Comparison of ENCODE assay signal across 31 cellular contexts in the genomic region with DNA sequence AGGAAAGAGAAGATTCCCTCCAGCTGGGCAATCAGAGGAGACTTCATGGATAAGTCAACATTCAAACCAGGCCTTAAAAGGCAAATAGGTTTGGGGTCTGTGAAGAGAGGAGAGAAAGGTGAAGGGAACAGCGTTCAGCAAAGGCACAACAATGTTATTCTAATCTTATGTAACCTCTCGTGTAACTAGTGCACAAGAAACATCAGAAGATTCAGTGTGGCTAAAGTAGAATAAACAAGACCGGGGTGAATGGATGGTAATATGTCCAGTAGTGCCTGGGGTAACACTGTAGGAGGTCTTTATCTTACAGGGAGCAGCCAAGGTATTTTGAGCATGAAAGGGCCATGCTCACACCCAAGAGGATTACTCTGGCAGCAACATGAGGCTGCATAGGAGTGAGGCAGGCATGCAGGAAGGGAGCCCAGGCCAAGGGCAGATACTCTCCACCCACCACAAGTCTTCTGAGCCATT. TPM values are rescaled to one million over a fixed set of nuclear protein-coding genes. Genes with fewer than 3 reads are reported as not detected.
DNase-seq lines count a peak whose midpoint lies in the region; ATAC-seq, FAIRE-seq and TF ChIP-seq lines count a peak whose summit lies in the region.
"Had no signal": no experiment of that assay in that cellular context is flagged by ENCODE, and none has a peak within 500 bp of the region (broad histone marks: within the 10 kb centered on the region; RNA-seq: fewer than 3 reads in every experiment).

No MANE protein-coding gene starts in this region.

- DNase-seq in GM12865 (ENCODE audit: low read depth) (peak; percentile 18), NCI-H226 (peak; percentile 62), H1 (ENCODE audit: low read depth in 1 of 2, low spot score in 2 of 2) (no peak), neuronal stem cell (ENCODE audit: low spot score) (no peak), retina (no peak), DMS114 treated with DMSO at 0.1 percent for 48 hours (lab: John Stamatoyannopoulos, UW; ENCODE audit: unreplicated experiment) (no peak)
- DNase-seq in activated CD8-positive, alpha-beta T cell treated with anti-CD3 and anti-CD28 coated beads for 36 hours: no peak
- DNase-seq: ACHN; activated CD4-positive, alpha-beta T cell treated with anti-CD3 and anti-CD28 coated beads, Interleukin-2, amount 50 U/mL, for 48 hours; activated effector memory CD4-positive, alpha-beta T cell treated with anti-CD3 and anti-CD28 coated beads, Interleukin-2, amount 50 U/mL, for 16 hours; activated naive CD8-positive, alpha-beta T cell treated with anti-CD3 and anti-CD28 coated beads, Interleukin-2, amount 50 U/mL, for 24 hours; Calu3; colonic mucosa; esophagus squamous epithelium; KBM-7; mesendoderm; NCI-H187; NCI-H2227 treated with DMSO at 0.1 percent for 48 hours; right lobe of liver; SK-N-SH; stimulated activated CD4-positive, alpha-beta T cell treated with anti-CD3 and anti-CD28 coated beads, Interleukin-15, amount 100 ng/mL, for 24 hours; uterus; WERI-Rb-1 had no signal

- H3K9me3 Mint-ChIP-seq in activated CD8-positive, alpha-beta T cell treated with anti-CD3 and anti-CD28 coated beads for 36 hours: no peaks in the 10 kb centered on the region
- H3K9me3 Mint-ChIP-seq: activated naive CD8-positive, alpha-beta T cell treated with anti-CD3 and anti-CD28 coated beads, Interleukin-2, amount 50 U/mL, for 24 hours; brain had no signal

- H3K27ac ChIP-seq in H1 (ENCODE audit: low read depth, low read length): no peak overlapping the region
- H3K27ac ChIP-seq in neuronal stem cell (replicated peaks; ENCODE audit: low read length): no peak overlapping the region
- H3K27ac ChIP-seq: BLaER1 treated with 17β-estradiol and CSF1 and Interleukin-3, amounts not matched to agents 10 nM and 100 nM; colonic mucosa; esophagus squamous epithelium; gastroesophageal sphincter; right lobe of liver; suprapubic skin; uterus; WERI-Rb-1 had no signal

- H3K27ac Mint-ChIP-seq in activated CD8-positive, alpha-beta T cell treated with anti-CD3 and anti-CD28 coated beads for 36 hours: no peak overlapping the region
- H3K27ac Mint-ChIP-seq: activated naive CD8-positive, alpha-beta T cell treated with anti-CD3 and anti-CD28 coated beads, Interleukin-2, amount 50 U/mL, for 24 hours had no signal

- intact Hi-C loops in activated CD8-positive, alpha-beta T cell treated with anti-CD3 and anti-CD28 coated beads for 36 hours (cut with micrococcal nuclease): no loop called here

- TF ChIP-seq EP300 in H1 (IDR thresholded peaks at IDR 0.05; ENCODE audit: borderline replicate concordance in 1 of 2, low read depth in 2 of 2, low read length in 2 of 2): no peak

- no peaks in the 10 kb centered on the region for H3K9me3 ChIP-seq in H1 (ENCODE audit: insufficient read depth in 2 of 2, low read depth in 1 of 2, low read length in 1 of 2)
- H3K9me3 ChIP-seq in neuronal stem cell (replicated peaks in 1 of 2; ENCODE audit: control insufficient read depth in 2 of 2, insufficient read depth in 1 of 2, low read depth in 1 of 2, low read length in 2 of 2): peaks cover 1 to 10% of the 10 kb centered on the region in 2 donors
- H3K9me3 ChIP-seq: BLaER1 treated with 17β-estradiol and CSF1 and Interleukin-3, amounts not matched to agents 10 nM and 100 nM; colonic mucosa; esophagus squamous epithelium; gastroesophageal sphincter; HAP-1; right lobe of liver; SK-N-SH; suprapubic skin; uterus had no signal

- no peaks in the 10 kb centered on the region for H3K79me2 ChIP-seq in H1 (ENCODE audit: control insufficient read depth in 1 of 2, insufficient read depth in 2 of 2, low read length in 2 of 2)

- H3K4me1 ChIP-seq in H1 (replicated peaks in 1 of 4; ENCODE audit: control insufficient read depth in 3 of 4, insufficient read depth in 4 of 4, low read length in 3 of 4) (peaks cover 3 to 7% (median 6%) of the 10 kb centered on the region in 4 experiments; a peak in 5 of 7 replicates), neuronal stem cell (ENCODE audit: control insufficient read depth in 2 of 2, insufficient read depth in 1 of 2, low read depth in 1 of 2, low read length in 2 of 2) (peaks cover 3 to 5% of the 10 kb centered on the region in 2 donors)
- H3K4me1 ChIP-seq: BLaER1 treated with 17β-estradiol and CSF1 and Interleukin-3, amounts not matched to agents 10 nM and 100 nM; colonic mucosa; right lobe of liver; suprapubic skin; uterus had no signal

- H2AK5ac ChIP-seq in H1 (ENCODE audit: low read depth, low read length) (no peak overlapping the region), neuronal stem cell (ENCODE audit: low read depth, low read length) (no peak overlapping the region)

- no peak overlapping the region for H3K56ac ChIP-seq in H1 (replicated peaks; ENCODE audit: insufficient read length, low read depth, low read length)

- no peak overlapping the region for H3K4me2 ChIP-seq in H1 (ENCODE audit: insufficient read depth in 1 of 2, low read depth in 2 of 2, low read length in 2 of 2)
- H3K4me2 ChIP-seq in neuronal stem cell (ENCODE audit: insufficient read depth, low read length, poor library complexity, severe bottlenecking): no peak overlapping the region
- H3K4me2 ChIP-seq: BLaER1 treated with 17β-estradiol and CSF1 and Interleukin-3, amounts not matched to agents 10 nM and 100 nM; SK-N-SH had no signal

- no peaks in the 10 kb centered on the region for H3K23me2 ChIP-seq in H1 (ENCODE audit: low read depth, low read length)

- H3K18ac ChIP-seq in H1 (ENCODE audit: extremely low read depth, low read length) (no peak overlapping the region), neuronal stem cell (ENCODE audit: low read length) (peak overlapping the region; percentile 15)

- H3K9ac ChIP-seq in H1 (replicated peaks in 1 of 4; ENCODE audit: extremely low read depth in 1 of 4, low read depth in 3 of 4, low read length in 3 of 4): no peak overlapping the region
- no peak overlapping the region for H3K9ac ChIP-seq in neuronal stem cell (ENCODE audit: low read depth, low read length, poor library complexity)
- H3K9ac ChIP-seq: BLaER1 treated with 17β-estradiol and CSF1 and Interleukin-3, amounts not matched to agents 10 nM and 100 nM; SK-N-SH had no signal

- ATAC-seq in HG03097 (IDR thresholded peaks at IDR 0.05; ENCODE audit: low FRiP score, unreplicated experiment): no peak
- ATAC-seq in activated CD8-positive, alpha-beta T cell treated with anti-CD3 and anti-CD28 coated beads for 36 hours: no peak
- ATAC-seq: activated naive CD8-positive, alpha-beta T cell treated with anti-CD3 and anti-CD28 coated beads, Interleukin-2, amount 50 U/mL, for 24 hours; gastroesophageal sphincter; Panc1; right lobe of liver had no signal

- H3K36me3 Mint-ChIP-seq in activated CD8-positive, alpha-beta T cell treated with anti-CD3 and anti-CD28 coated beads for 36 hours (ENCODE audit: low read depth): no peaks in the 10 kb centered on the region

- WGBS in H1 (ENCODE audit: extremely low coverage in 1 of 2, insufficient coverage in 1 of 2, insufficient read length in 1 of 2, insufficient replicate concordance in 2 of 2, low coverage in 1 of 2, low lambda C conversion rate in 2 of 2, missing lambda C conversion rate in 1 of 2), 2 experiments: 82% methylated on average over 3 of the region's 3 CpGs; no CpG with 5 or more reads in 1 of the 2 experiments
- WGBS in neuronal stem cell (ENCODE audit: extremely low coverage in 2 of 2, insufficient read length in 2 of 2, insufficient replicate concordance in 1 of 2), 2 donors: no CpG with 5 or more reads among the region's 3 CpGs

- H3K79me1 ChIP-seq in H1 (ENCODE audit: low read depth, low read length) (no peaks in the 10 kb centered on the region; the same call in 1 of the 2 replicates), neuronal stem cell (ENCODE audit: low read depth, low read length) (no peaks in the 10 kb centered on the region)

- H3K14ac ChIP-seq in H1 (ENCODE audit: insufficient read length): no peak overlapping the region
- H3K14ac ChIP-seq in neuronal stem cell (ENCODE audit: low read length): no peak overlapping the region

- no peak overlapping the region for H3K4me3 Mint-ChIP-seq in activated CD8-positive, alpha-beta T cell treated with anti-CD3 and anti-CD28 coated beads for 36 hours
- H3K4me3 Mint-ChIP-seq: activated naive CD8-positive, alpha-beta T cell treated with anti-CD3 and anti-CD28 coated beads, Interleukin-2, amount 50 U/mL, for 24 hours; brain had no signal

- no peak overlapping the region for H2BK120ac ChIP-seq in H1 (replicated peaks; ENCODE audit: low read depth, low read length)
- H2BK120ac ChIP-seq in neuronal stem cell (ENCODE audit: low read depth, low read length): no peak overlapping the region

- H3K23ac ChIP-seq in H1 (ENCODE audit: insufficient read length) (no peak overlapping the region), neuronal stem cell (ENCODE audit: low read depth, low read length, poor library complexity) (no peak overlapping the region)

- POLR2A ChIA-PET in H1 (lab: Charles Lee; ENCODE audit: partially characterized antibody): no interaction called here
- POLR2A ChIA-PET in activated CD8-positive, alpha-beta T cell treated with anti-CD3 and anti-CD28 coated beads for 36 hours (lab: Charles Lee): no interaction called here

- H2BK12ac ChIP-seq in H1 (ENCODE audit: low read depth, low read length) (no peak overlapping the region; the same call in 1 of the 2 replicates), neuronal stem cell (ENCODE audit: low read length) (no peak overlapping the region)

- H2BK15ac ChIP-seq in H1 (ENCODE audit: low read length) (no peak overlapping the region), neuronal stem cell (ENCODE audit: low read length) (no peak overlapping the region)

- TF ChIP-seq POLR2A in H1 (IDR thresholded peaks at IDR 0.05; ENCODE audit: control extremely low read depth in 1 of 2, low read depth in 2 of 2, low read length in 2 of 2): no peak

- H3K4ac ChIP-seq in H1 (replicated peaks; ENCODE audit: insufficient read length, low read depth, low read length): no peak overlapping the region
- no peak overlapping the region for H3K4ac ChIP-seq in neuronal stem cell (ENCODE audit: low read length)

- H4K91ac ChIP-seq in H1 (replicated peaks; ENCODE audit: insufficient read length, low read length): no peak overlapping the region
- no peak overlapping the region for H4K91ac ChIP-seq in neuronal stem cell (ENCODE audit: low read depth, low read length, poor library complexity)

- H2AFZ ChIP-seq in H1 (ENCODE audit: low read length): no peak overlapping the region
- H2AFZ ChIP-seq in neuronal stem cell (ENCODE audit: low read length): no peak overlapping the region

- 0 out of 2 replicates have a peak overlapping the region, but pooled peaks have one; percentile 34 for H2BK20ac ChIP-seq in H1 (ENCODE audit: low read length)

- H3K36me3 ChIP-seq in H1 (ENCODE audit: control insufficient read depth in 2 of 4, insufficient read depth in 4 of 4, low read length in 3 of 4) (no peaks in the 10 kb centered on the region), neuronal stem cell (replicated peaks in 1 of 2; ENCODE audit: control insufficient read depth in 2 of 2, insufficient read depth in 2 of 2, low read length in 2 of 2) (peaks cover 2 to 70% of the 10 kb centered on the region in 2 donors)
- H3K36me3 ChIP-seq: BLaER1 treated with 17β-estradiol and CSF1 and Interleukin-3, amounts not matched to agents 10 nM and 100 nM; colonic mucosa; esophagus squamous epithelium; gastroesophageal sphincter; HAP-1; right lobe of liver; suprapubic skin; uterus; WERI-Rb-1 had no signal

- H3K4me3 ChIP-seq in GM12865 (ENCODE audit: low read depth, low read length) (no peak overlapping the region), H1 (ENCODE audit: extremely low read depth in 1 of 4, insufficient read depth in 2 of 4, low read depth in 3 of 4, low read length in 4 of 4) (no peak overlapping the region), neuronal stem cell (ENCODE audit: low read length in 2 of 2) (no peak overlapping the region)
- H3K4me3 ChIP-seq: BLaER1 treated with 17β-estradiol and CSF1 and Interleukin-3, amounts not matched to agents 10 nM and 100 nM; colonic mucosa; esophagus squamous epithelium; gastroesophageal sphincter; HAP-1; right lobe of liver; suprapubic skin; uterus had no signal

- CTCF ChIA-PET in H1 (lab: Charles Lee; ENCODE audit: partially characterized antibody): interaction anchor here (0.7 to 1.5 kb wide), 2 partner anchors 68 to 162 kb away, joined by 3 to 4 read pairs; no protein-coding TSS in a partner anchor
- CTCF ChIA-PET in activated CD8-positive, alpha-beta T cell treated with anti-CD3 and anti-CD28 coated beads for 36 hours (lab: Charles Lee): interaction anchor here (1.4 kb wide), 1 partner anchor 33 kb away, joined by 6 read pairs; no protein-coding TSS in a partner anchor

- H4K8ac ChIP-seq in H1 (ENCODE audit: extremely low read depth, insufficient read depth, low read length) (no peak overlapping the region), neuronal stem cell (ENCODE audit: low read depth, low read length) (no peak overlapping the region)

- H2BK5ac ChIP-seq in H1 (ENCODE audit: low read depth, low read length): no peak overlapping the region
- H2BK5ac ChIP-seq in neuronal stem cell (ENCODE audit: low read length): no peak overlapping the region

- no peaks in the 10 kb centered on the region for H3K4me1 Mint-ChIP-seq in activated CD8-positive, alpha-beta T cell treated with anti-CD3 and anti-CD28 coated beads for 36 hours (ENCODE audit: low read depth)
- H3K4me1 Mint-ChIP-seq: activated naive CD8-positive, alpha-beta T cell treated with anti-CD3 and anti-CD28 coated beads, Interleukin-2, amount 50 U/mL, for 24 hours had no signal

- TF ChIP-seq RAD21 in H1 (IDR thresholded peaks at IDR 0.05 in 1 of 2, conservative IDR thresholded peaks at IDR 0.05 in 1 of 2; ENCODE audit: low read depth in 2 of 2, low read length in 2 of 2): no peak

- TF ChIP-seq CTCF in GM12865 (IDR thresholded peaks at IDR 0.05; ENCODE audit: insufficient read depth, low read depth, low read length, missing control alignments) (no peak), H1 (IDR thresholded peaks at IDR 0.05; ENCODE audit: control extremely low read depth in 1 of 3, insufficient read depth in 1 of 3, low read depth in 1 of 3, low read length in 3 of 3) (no peak)
- no peak for TF ChIP-seq CTCF in activated CD8-positive, alpha-beta T cell treated with anti-CD3 and anti-CD28 coated beads for 36 hours (IDR thresholded peaks at IDR 0.05)

- no peak overlapping the region for H4K5ac ChIP-seq in H1 (ENCODE audit: insufficient read length, low read depth, low read length)

- no peaks in the 10 kb centered on the region for H3K27me3 Mint-ChIP-seq in activated CD8-positive, alpha-beta T cell treated with anti-CD3 and anti-CD28 coated beads for 36 hours
- H3K27me3 Mint-ChIP-seq: brain had no signal

- no peaks in the 10 kb centered on the region for H4K20me1 ChIP-seq in H1 (replicated peaks in 1 of 2; ENCODE audit: control insufficient read depth in 1 of 2, insufficient read depth in 2 of 2, low read length in 2 of 2)
- H4K20me1 ChIP-seq: BLaER1 treated with 17β-estradiol and CSF1 and Interleukin-3, amounts not matched to agents 10 nM and 100 nM had no signal

- H3K27me3 ChIP-seq in H1 (replicated peaks in 1 of 4; ENCODE audit: control insufficient read depth in 3 of 4, extremely low read depth in 1 of 4, insufficient read depth in 3 of 4, low read length in 3 of 4) (no peaks in the 10 kb centered on the region), neuronal stem cell (ENCODE audit: control insufficient read depth in 3 of 3, insufficient read depth in 3 of 3, low read depth in 1 of 3, low read length in 3 of 3) (no peaks in the 10 kb centered on the region)
- H3K27me3 ChIP-seq: BLaER1 treated with 17β-estradiol and CSF1 and Interleukin-3, amounts not matched to agents 10 nM and 100 nM; colonic mucosa; esophagus squamous epithelium; gastroesophageal sphincter; right lobe of liver; suprapubic skin; uterus had no signal

- FAIRE-seq in H1 (lab: Jason Lieb, UNC): no peak

RNA-seq across cellular contexts. Expression of gene LHFPL6, which starts 24.1 kb away (rescaled TPM):
- total RNA-seq in H1 (2021; fragmentation: NEBNext Ultra II Directional; extraction: Animal tissue kit (Norgen Biotek cat#: 25700)): 15.5 and 17.0 TPM in 2 replicates
- polyA plus RNA-seq in H1 (2011; rRNA removed): 7.6 and 7.9 TPM in 2 replicates
- 13.1 TPM for polyA plus RNA-seq in H1 (2011; cell fraction: cytosol; rRNA removed)
- polyA plus RNA-seq in H1 (2011; cell fraction: nucleus; rRNA removed): 4.7 TPM
- 8.0 to 16.5 TPM (median 12.7 TPM) in 4 replicates for polyA plus RNA-seq in H1 (2012, experiment 1 of 2)
- 1.7 TPM for polyA plus RNA-seq in H1 (2012, experiment 2 of 2)
- 7.0 TPM for polyA plus RNA-seq in H1 (2013, experiment 1 of 2)
- polyA plus RNA-seq in H1 (2013, experiment 2 of 2): 9.1 TPM
- polyA minus RNA-seq in H1 (2011; rRNA and poly(A)+ RNA removed): 10.3 and 10.5 TPM in 2 replicates
- polyA minus RNA-seq in H1 (2011; cell fraction: cytosol; rRNA and poly(A)+ RNA removed): 5.7 TPM
- 12.0 TPM for polyA minus RNA-seq in H1 (2011; cell fraction: nucleus; rRNA and poly(A)+ RNA removed)
- polyA plus RNA-seq in neuronal stem cell (2013, experiment 1 of 2): 6.2 TPM
- 6.3 TPM for polyA plus RNA-seq in neuronal stem cell (2013, experiment 2 of 2)
- under 1 TPM; 0.60 to 0.74 TPM for total RNA-seq in activated CD8-positive, alpha-beta T cell treated with anti-CD3 and anti-CD28 coated beads for 36 hours
- total RNA-seq: Calu3, HT-29 had no signal

Comparison
In these comparisons a context has a peak if more than half of its experiments do, and no peak if none do; other contexts are left out.
1. DNase-seq: peak in GM12865 (single experiment) and NCI-H226 (single experiment); none in H1 (0 of 2), neuronal stem cell (single experiment), activated CD8-positive, alpha-beta T cell treated with anti-CD3 and anti-CD28 coated beads for 36 hours (single experiment), retina (single experiment) and DMS114 treated with DMSO at 0.1 percent for 48 hours (single experiment).